ENCODE assay signal across 1 cellular context in the genomic region with DNA sequence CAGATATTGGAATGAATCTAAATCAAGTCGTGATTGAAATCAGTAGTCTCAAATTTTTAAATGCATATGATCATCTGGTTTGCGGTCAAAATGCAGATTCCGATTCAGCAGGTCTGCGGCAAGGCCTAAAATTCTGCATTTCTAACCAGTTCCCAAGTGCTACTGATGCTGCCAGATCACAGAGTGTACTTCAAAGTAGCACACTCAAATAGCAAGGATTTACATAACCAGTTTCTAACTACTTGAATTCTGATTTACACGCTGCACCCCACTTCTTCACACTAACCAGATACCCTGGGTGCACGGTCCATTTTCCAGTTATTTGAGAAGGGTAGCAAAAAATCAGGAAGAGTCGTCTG.
TF ChIP-seq lines count a peak whose summit lies in the region.

No MANE protein-coding gene starts in this region.

TF ChIP-seq in HEK293, 187 proteins besides CTCF, POLR2A, EP300 and RAD21 (continued from another document):
- TF ChIP-seq, protein P1, sequence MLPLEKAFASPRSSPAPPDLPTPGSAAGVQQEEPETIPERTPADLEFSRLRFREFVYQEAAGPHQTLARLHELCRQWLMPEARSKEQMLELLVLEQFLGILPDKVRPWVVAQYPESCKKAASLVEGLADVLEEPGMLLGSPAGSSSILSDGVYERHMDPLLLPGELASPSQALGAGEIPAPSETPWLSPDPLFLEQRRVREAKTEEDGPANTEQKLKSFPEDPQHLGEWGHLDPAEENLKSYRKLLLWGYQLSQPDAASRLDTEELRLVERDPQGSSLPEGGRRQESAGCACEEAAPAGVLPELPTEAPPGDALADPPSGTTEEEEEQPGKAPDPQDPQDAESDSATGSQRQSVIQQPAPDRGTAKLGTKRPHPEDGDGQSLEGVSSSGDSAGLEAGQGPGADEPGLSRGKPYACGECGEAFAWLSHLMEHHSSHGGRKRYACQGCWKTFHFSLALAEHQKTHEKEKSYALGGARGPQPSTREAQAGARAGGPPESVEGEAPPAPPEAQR (tag by site-specific recombination; IDR thresholded peaks at IDR 0.05): no peak
- TF ChIP-seq TSHZ1 (tag by site-specific recombination; IDR thresholded peaks at IDR 0.05; ENCODE audit: borderline replicate concordance) (no peak), ZNF548 (tag by site-specific recombination; IDR thresholded peaks at IDR 0.05) (no peak), ZNF660 (tag by site-specific recombination; IDR thresholded peaks at IDR 0.05) (no peak), ZNF514 (tag by site-specific recombination; IDR thresholded peaks at IDR 0.05) (no peak), ZNF776 (tag by site-specific recombination; IDR thresholded peaks at IDR 0.05; ENCODE audit: borderline replicate concordance) (no peak), ZNF837 (tag by site-specific recombination; IDR thresholded peaks at IDR 0.05) (no peak), SCRT2 (tag by site-specific recombination; IDR thresholded peaks at IDR 0.05) (no peak), ZNF423 (tag by site-specific recombination; IDR thresholded peaks at IDR 0.05) (no peak)
TF ChIP-seq in HEK293: peak in this region for 0.
